Comparison of ENCODE assay signal across 12 cellular contexts in the genomic region with DNA sequence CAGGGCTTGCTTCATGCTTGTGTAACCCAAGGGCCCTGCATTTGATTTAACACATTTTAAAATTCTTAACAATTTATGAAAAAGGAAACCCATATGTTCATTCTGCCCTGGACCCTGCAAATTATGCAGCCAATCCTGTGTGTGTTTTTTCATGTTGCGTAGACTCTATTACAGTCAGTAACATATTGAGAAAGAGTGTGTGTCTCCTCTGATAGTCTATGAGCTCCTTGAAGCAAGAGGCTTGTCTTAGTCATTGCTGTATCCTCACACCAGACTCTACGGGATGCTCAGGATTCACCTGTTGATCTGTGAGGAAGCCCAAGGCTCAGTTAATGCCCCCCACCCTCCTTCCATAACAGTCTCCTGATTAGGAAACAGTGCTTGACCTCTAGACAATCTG.
DNase-seq lines count a peak whose midpoint lies in the region; ATAC-seq and TF ChIP-seq lines count a peak whose summit lies in the region.
"Had no signal": no experiment of that assay in that cellular context is flagged by ENCODE, and none has a peak within 500 bp of the region (broad histone marks: within the 10 kb centered on the region; RNA-seq: fewer than 3 reads in every experiment).

No MANE protein-coding gene starts in this region.

- TF ChIP-seq CTCF in SU-DHL-6 (IDR thresholded peaks at IDR 0.05; ENCODE audit: insufficient read depth, low read length, poor library complexity, severe bottlenecking): no peak
- TF ChIP-seq CTCF in RWPE1 (conservative IDR thresholded peaks at IDR 0.05; ENCODE audit: low read depth): no peak
- no peak for TF ChIP-seq CTCF in omental fat pad (IDR thresholded peaks at IDR 0.05)

- no peaks in the 10 kb centered on the region for H3K9me2 ChIP-seq in SU-DHL-6 (replicated peaks; ENCODE audit: insufficient read depth, low read length)

- peaks cover 4% of the 10 kb centered on the region; the same call in 1 of the 2 replicates for H3F3A ChIP-seq in SU-DHL-6 (ENCODE audit: insufficient read depth)

- H3K4me2 ChIP-seq in SU-DHL-6 (ENCODE audit: low read depth, low read length, poor library complexity, severe bottlenecking): peak overlapping the region; percentile 62

- DNase-seq in activated CD4-positive, alpha-beta T cell treated with anti-CD3 and anti-CD28 coated beads for 36 hours: no peak
- no peak for DNase-seq in activated CD4-positive, alpha-beta T cell treated with anti-CD3 and anti-CD28 coated beads, Interleukin-2, amount 50 U/mL, for 1 hour
- no peak for DNase-seq in naive thymus-derived CD8-positive, alpha-beta T cell
- DNase-seq in RWPE1 (ENCODE audit: low spot score) (no peak), omental fat pad (ENCODE audit: low spot score) (no peak)
- DNase-seq: 8988T had no signal

- no peaks in the 10 kb centered on the region for H3K9me3 Mint-ChIP-seq in activated CD4-positive, alpha-beta T cell treated with anti-CD3 and anti-CD28 coated beads for 36 hours (ENCODE audit: low read depth)
- no peaks in the 10 kb centered on the region for H3K9me3 Mint-ChIP-seq in naive thymus-derived CD8-positive, alpha-beta T cell
- H3K9me3 Mint-ChIP-seq: dendritic cell treated with granulocyte-macrophage colony-stimulating factor and Interleukin-4, amounts not matched to agents 40 ng/mL and 50 ng/mL, for 4 days had no signal

- peak overlapping the region; percentile 82 for H3K27ac Mint-ChIP-seq in activated CD4-positive, alpha-beta T cell treated with anti-CD3 and anti-CD28 coated beads for 36 hours
- H3K27ac Mint-ChIP-seq in naive thymus-derived CD8-positive, alpha-beta T cell: peak overlapping the region; percentile 64 to 95 (median 85)
- H3K27ac Mint-ChIP-seq: dendritic cell treated with granulocyte-macrophage colony-stimulating factor and Interleukin-4, amounts not matched to agents 40 ng/mL and 50 ng/mL, for 4 days had no signal

- CTCF ChIA-PET in activated CD4-positive, alpha-beta T cell treated with anti-CD3 and anti-CD28 coated beads for 36 hours (lab: Charles Lee): interaction anchor here (0.6 kb wide), 1 partner anchor 18 kb away, joined by 3 read pairs; no protein-coding TSS in a partner anchor
- CTCF ChIA-PET in RWPE1 (lab: Yijun Ruan, JAX): no interaction called here

- no peaks in the 10 kb centered on the region for H3K36me3 Mint-ChIP-seq in activated CD4-positive, alpha-beta T cell treated with anti-CD3 and anti-CD28 coated beads for 36 hours (ENCODE audit: low read depth)
- no peaks in the 10 kb centered on the region for H3K36me3 Mint-ChIP-seq in naive thymus-derived CD8-positive, alpha-beta T cell

- H3K4me1 Mint-ChIP-seq in activated CD4-positive, alpha-beta T cell treated with anti-CD3 and anti-CD28 coated beads for 36 hours: peaks cover 68% of the 10 kb centered on the region
- peaks cover 48 to 79% (median 74%) of the 10 kb centered on the region in 4 donors for H3K4me1 Mint-ChIP-seq in naive thymus-derived CD8-positive, alpha-beta T cell

- H2AFZ ChIP-seq in SU-DHL-6 (ENCODE audit: low read depth, low read length, severe bottlenecking): peak overlapping the region; percentile 49

- H3K79me2 ChIP-seq in SU-DHL-6 (ENCODE audit: insufficient read depth, low read length): no peaks in the 10 kb centered on the region

- intact Hi-C loops in activated CD4-positive, alpha-beta T cell treated with anti-CD3 and anti-CD28 coated beads for 36 hours (cut with DNase I, micrococcal nuclease): loop anchor here (1.0 to 10.0 kb wide), 13 partner anchors 42 to 1562 kb away; a partner anchor contains a TSS

- peak overlapping the region; percentile 12 for H3K4me3 ChIP-seq in SU-DHL-6 (ENCODE audit: insufficient read depth, low read length, poor library complexity, severe bottlenecking)
- H3K4me3 ChIP-seq: transverse colon had no signal

- peak overlapping the region; percentile 32 for H3K4me3 Mint-ChIP-seq in activated CD4-positive, alpha-beta T cell treated with anti-CD3 and anti-CD28 coated beads for 36 hours
- peak overlapping the region; percentile 21 to 78 (median 62) for H3K4me3 Mint-ChIP-seq in naive thymus-derived CD8-positive, alpha-beta T cell
- H3K4me3 Mint-ChIP-seq: dendritic cell treated with granulocyte-macrophage colony-stimulating factor and Interleukin-4, amounts not matched to agents 40 ng/mL and 50 ng/mL, for 4 days had no signal

- POLR2A ChIA-PET in activated CD4-positive, alpha-beta T cell treated with anti-CD3 and anti-CD28 coated beads for 36 hours (lab: Charles Lee): interaction anchor here (0.6 kb wide), 1 partner anchor 138 kb away, joined by 3 read pairs; no protein-coding TSS in a partner anchor
- POLR2A ChIA-PET in naive thymus-derived CD8-positive, alpha-beta T cell (lab: Charles Lee): interaction anchor here (0.9 kb wide), 1 partner anchor 41 kb away, joined by 6 read pairs; no protein-coding TSS in a partner anchor
- POLR2A ChIA-PET in RWPE1 (lab: Yijun Ruan, JAX; ENCODE audit: low non-redundant PET): no interaction called here

- H3K27ac ChIP-seq in SU-DHL-6 (ENCODE audit: low read depth, low read length) (peak overlapping the region; percentile 84), RWPE1 (no peak overlapping the region)
- H3K27ac ChIP-seq: transverse colon had no signal

- H3K9ac ChIP-seq in SU-DHL-6 (ENCODE audit: low read length): peak overlapping the region; percentile 31

- no peaks in the 10 kb centered on the region for H3K9me3 ChIP-seq in SU-DHL-6 (ENCODE audit: insufficient read depth, low read length)
- H3K9me3 ChIP-seq: transverse colon had no signal

- H3K27me3 ChIP-seq in SU-DHL-6 (ENCODE audit: low read length): no peaks in the 10 kb centered on the region
- H3K27me3 ChIP-seq: transverse colon had no signal

- ATAC-seq in activated CD4-positive, alpha-beta T cell treated with anti-CD3 and anti-CD28 coated beads for 36 hours: peak; percentile 10
- ATAC-seq in HG02981 (IDR thresholded peaks at IDR 0.05; ENCODE audit: unreplicated experiment) (peak; percentile 6), GM21717 (IDR thresholded peaks at IDR 0.05; ENCODE audit: unreplicated experiment) (no peak), omental fat pad (ENCODE audit: low FRiP score) (no peak)
- ATAC-seq in naive thymus-derived CD8-positive, alpha-beta T cell: no peak
- ATAC-seq: sciatic nerve had no signal

- no peaks in the 10 kb centered on the region for H4K20me1 ChIP-seq in SU-DHL-6 (ENCODE audit: low read depth, low read length)

- no peaks in the 10 kb centered on the region for H3K27me3 Mint-ChIP-seq in activated CD4-positive, alpha-beta T cell treated with anti-CD3 and anti-CD28 coated beads for 36 hours
- no peaks in the 10 kb centered on the region for H3K27me3 Mint-ChIP-seq in naive thymus-derived CD8-positive, alpha-beta T cell
- H3K27me3 Mint-ChIP-seq: dendritic cell treated with granulocyte-macrophage colony-stimulating factor and Interleukin-4, amounts not matched to agents 40 ng/mL and 50 ng/mL, for 4 days had no signal

- no peaks in the 10 kb centered on the region for H3K36me3 ChIP-seq in SU-DHL-6 (ENCODE audit: low read length)
- H3K36me3 ChIP-seq: transverse colon had no signal

Comparison
In these comparisons a context has a peak if more than half of its experiments do, and no peak if none do; other contexts are left out.
1. ATAC-seq: peak in activated CD4-positive, alpha-beta T cell treated with anti-CD3 and anti-CD28 coated beads for 36 hours (single experiment) and HG02981 (single experiment); none in naive thymus-derived CD8-positive, alpha-beta T cell (0 of 2), GM21717 (single experiment) and omental fat pad (single experiment).